ENCODE assay signal across 10 cellular contexts in the genomic region with DNA sequence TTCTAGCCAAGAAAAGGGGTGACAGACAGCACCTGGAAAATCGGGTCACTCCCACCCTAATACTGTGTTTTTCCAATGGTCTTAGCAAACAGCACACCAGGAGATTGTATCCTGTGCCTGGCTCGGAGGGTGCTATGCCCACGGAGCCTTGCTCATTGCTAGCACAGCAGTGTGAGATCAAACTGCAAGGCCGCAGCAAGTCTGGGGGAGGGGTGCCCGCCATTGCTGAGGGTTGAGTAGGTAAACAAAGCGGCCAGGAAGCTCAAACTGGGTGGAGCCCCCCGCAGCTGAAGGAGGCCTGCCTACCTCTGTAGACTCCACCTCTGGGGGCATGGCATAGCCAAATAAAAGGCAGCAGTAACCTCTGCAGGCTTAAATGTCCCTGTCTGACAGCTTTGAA. TPM values are rescaled to one million over a fixed set of nuclear protein-coding genes. Genes with fewer than 3 reads are reported as not detected.
"Had no signal": no experiment of that assay in that cellular context is flagged by ENCODE, and none has a peak within 500 bp of the region (broad histone marks: within the 10 kb centered on the region; RNA-seq: fewer than 3 reads in every experiment).

No MANE protein-coding gene starts in this region.

RNA-seq across cellular contexts. Expression of a gene that starts 35.7 kb away (rescaled TPM):
- total RNA-seq: OCI-LY7, PC-3, PC-9, Peyer's patch, Right ventricle myocardium inferior, Right ventricle myocardium superior, RPMI7951, SJCRH30, SJSA1, SK-MEL-5 had no signal

RNA-seq across cellular contexts. Expression of a gene that starts 47.0 kb away (rescaled TPM):
- total RNA-seq: PC-9, RPMI7951, SJSA1 had no signal
